ENCODE assay signal across 23 cellular contexts in genomic region chr10:17883621-17884020, GRCh38.
DNase-seq lines count a peak whose midpoint lies in the region; ATAC-seq and TF ChIP-seq lines count a peak whose summit lies in the region.
"Had no signal": no experiment of that assay in that cellular context is flagged by ENCODE, and none has a peak within 500 bp of the region (broad histone marks: within the 10 kb centered on the region; RNA-seq: fewer than 3 reads in every experiment).

No MANE protein-coding gene starts in this region.

- no peak overlapping the region for H3K27ac Mint-ChIP-seq in CD14-positive monocyte
- H3K27ac Mint-ChIP-seq: activated CD4-positive, alpha-beta T cell treated with anti-CD3 and anti-CD28 coated beads, Interleukin-2, amount 10 ng/mL, durations not matched to agents 24 days and 14 days; nephron progenitor cell had no signal

- H3K4me1 Mint-ChIP-seq in CD14-positive monocyte, result peaks cover 2% of the 10 kb centered on the region
- H3K4me1 Mint-ChIP-seq: activated CD4-positive, alpha-beta T cell treated with anti-CD3 and anti-CD28 coated beads, Interleukin-2, amount 10 ng/mL, durations not matched to agents 24 days and 14 days; nephron progenitor cell had no signal

- no peak for TF ChIP-seq CTCF in CD14-positive monocyte (IDR thresholded peaks at IDR 0.05)

- no peak overlapping the region for H3K4me3 Mint-ChIP-seq in CD14-positive monocyte
- H3K4me3 Mint-ChIP-seq: activated CD4-positive, alpha-beta T cell treated with anti-CD3 and anti-CD28 coated beads, Interleukin-2, amount 10 ng/mL, durations not matched to agents 24 days and 14 days; activated T-cell treated with anti-CD3 and anti-CD28 coated beads, Interleukin-2, amount 50 U/mL, for 4 hours; nephron progenitor cell had no signal

- peaks cover 8 to 13% (median 11%) of the 10 kb centered on the region in 7 donors for H3K9me3 Mint-ChIP-seq in CD14-positive monocyte
- H3K9me3 Mint-ChIP-seq: activated CD4-positive, alpha-beta T cell treated with anti-CD3 and anti-CD28 coated beads, Interleukin-2, amount 10 ng/mL, durations not matched to agents 24 days and 14 days; activated T-cell treated with anti-CD3 and anti-CD28 coated beads, Interleukin-2, amount 50 U/mL, for 4 hours; nephron progenitor cell had no signal

- peak; percentile 57 for DNase-seq in DMS153 treated with DMSO at 0.1 percent for 48 hours (lab: John Stamatoyannopoulos, UW; ENCODE audit: unreplicated experiment)
- DNase-seq in NCI-H1105 treated with DMSO at 0.1 percent for 48 hours (lab: John Stamatoyannopoulos, UW), result peak; percentile 80
- peak; percentile 55 to 62 for DNase-seq in SHP77 (lab: John Stamatoyannopoulos, UW)
- DNase-seq in left colon, result peak; percentile 37 to 56
- no peak for DNase-seq in T1000 (lab: John Stamatoyannopoulos, UW)
- no peak for DNase-seq in CD14-positive monocyte (ENCODE audit: low spot score)
- no peak for DNase-seq in activated CD4-positive, alpha-beta T cell treated with anti-CD3 and anti-CD28 coated beads for 1 hour
- DNase-seq: activated CD4-positive, alpha-beta T cell treated with anti-CD3 and anti-CD28 coated beads, Interleukin-2, amount 10 ng/mL, durations not matched to agents 24 days and 14 days; activated T-cell treated with anti-CD3 and anti-CD28 coated beads, Interleukin-2, amount 50 U/mL, for 4 hours; body of pancreas; cerebellar nuclear complex; COR-L47; glutamatergic neuron; kidney; NCI-H187; NCI-H446; nephron progenitor cell; stimulated activated CD4-positive, alpha-beta T cell treated with anti-CD3 and anti-CD28 coated beads, Interleukin-2, amount 100 ng/mL, for 24 hours; stomach; SW 1271; T-helper 9 cell; thyroid gland; WERI-Rb-1 had no signal

- intact Hi-C loops in left colon (cut with DNase I, micrococcal nuclease) (no loop called here), CD14-positive monocyte (cut with micrococcal nuclease) (no loop called here)

- peaks cover 0 to 3% (median 0%) of the 10 kb centered on the region in 3 donors for H3K27me3 Mint-ChIP-seq in CD14-positive monocyte (ENCODE audit: low read depth in 3 of 3)
- H3K27me3 Mint-ChIP-seq: activated CD4-positive, alpha-beta T cell treated with anti-CD3 and anti-CD28 coated beads, Interleukin-2, amount 10 ng/mL, durations not matched to agents 24 days and 14 days had no signal

- peak; percentile 98 for ATAC-seq in left colon
- ATAC-seq: activated T-cell treated with anti-CD3 and anti-CD28 coated beads, Interleukin-2, amount 50 U/mL, for 4 hours; body of pancreas had no signal

- no peaks in the 10 kb centered on the region for H3K36me3 Mint-ChIP-seq in CD14-positive monocyte

Comparison
In these comparisons a context has a peak if more than half of its experiments do, and no peak if none do; other contexts are left out.
1. DNase-seq: peak in DMS153 treated with DMSO at 0.1 percent for 48 hours (single experiment), NCI-H1105 treated with DMSO at 0.1 percent for 48 hours (single experiment), SHP77 (2 of 2) and left colon (2 of 2); none in T1000 (single experiment), CD14-positive monocyte (single experiment) and activated CD4-positive, alpha-beta T cell treated with anti-CD3 and anti-CD28 coated beads for 1 hour (single experiment).